In the genomic region with DNA sequence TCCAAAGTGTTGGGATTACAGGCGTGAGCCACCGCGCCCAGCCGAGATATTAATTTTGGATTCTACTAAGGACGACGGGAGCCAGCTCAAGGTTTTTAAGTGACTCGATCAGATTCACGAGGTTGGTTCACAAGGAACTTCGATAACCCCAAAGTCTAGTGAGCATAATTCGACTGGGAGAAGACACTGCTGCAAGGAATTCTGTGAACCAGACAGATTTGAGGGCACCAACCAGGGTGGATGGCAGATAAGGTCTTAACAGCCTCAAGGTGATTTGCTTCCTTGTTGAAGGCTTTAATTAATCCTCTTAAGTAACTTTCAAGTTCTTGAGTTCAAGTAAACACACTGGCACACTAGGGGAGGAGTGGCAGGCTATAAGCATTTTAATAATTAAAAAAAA, we compare ENCODE assay signal across 8 cellular contexts. TPM values are rescaled to one million over a fixed set of nuclear protein-coding genes. Genes with fewer than 3 reads are reported as not detected.
DNase-seq lines count a peak whose midpoint lies in the region; ATAC-seq, FAIRE-seq and TF ChIP-seq lines count a peak whose summit lies in the region.

No MANE protein-coding gene starts in this region.

- no peak for TF ChIP-seq POLR2A in suprapubic skin (IDR thresholded peaks at IDR 0.05)

- no peaks in the 10 kb centered on the region for H3K9me3 ChIP-seq in heart right ventricle
- no peaks in the 10 kb centered on the region for H3K9me3 ChIP-seq in adipocyte (ENCODE audit: control insufficient read depth, low read length)
- no peaks in the 10 kb centered on the region for H3K9me3 ChIP-seq in keratinocyte (ENCODE audit: control insufficient read depth, low read depth, low read length)
- no peaks in the 10 kb centered on the region for H3K9me3 ChIP-seq in suprapubic skin

- H3K9me1 ChIP-seq in keratinocyte (ENCODE audit: control insufficient read depth, extremely low read depth, insufficient read depth, low read length): no peaks in the 10 kb centered on the region

- H2AFZ ChIP-seq in keratinocyte (ENCODE audit: control insufficient read depth, low read length): peak overlapping the region; percentile 67

- H3K4me3 ChIP-seq in heart right ventricle (peak overlapping the region in 9 of 10 donors; percentile 73 to 99 (median 97)), adipocyte (ENCODE audit: low read length) (peak overlapping the region; percentile 92), keratinocyte (ENCODE audit: control insufficient read depth in 2 of 3, extremely low read depth in 1 of 3, insufficient read depth in 2 of 3, low read depth in 1 of 3, low read length in 3 of 3) (peak overlapping the region; percentile 77 to 94 (median 94)), suprapubic skin (peak overlapping the region; percentile 99)

- H3K79me2 ChIP-seq in keratinocyte (ENCODE audit: control insufficient read depth, insufficient read depth, low read length): peaks cover 14% of the 10 kb centered on the region

- H3K36me3 ChIP-seq in heart right ventricle: peaks cover 0 to 4% (median 0%) of the 10 kb centered on the region in 9 donors
- peaks cover 4% of the 10 kb centered on the region for H3K36me3 ChIP-seq in adipocyte (ENCODE audit: control insufficient read depth, insufficient read depth, low read length, severe bottlenecking)
- H3K36me3 ChIP-seq in keratinocyte (ENCODE audit: control insufficient read depth in 2 of 2, extremely low read depth in 1 of 2, insufficient read depth in 2 of 2, low read length in 2 of 2): no peaks in the 10 kb centered on the region
- H3K36me3 ChIP-seq in suprapubic skin: no peaks in the 10 kb centered on the region

- WGBS in heart right ventricle, 2 donors: 82% methylated on average over 10 of the region's 10 CpGs
- 60% methylated on average over 10 of the region's 10 CpGs for WGBS in suprapubic skin

- H3K27ac ChIP-seq in heart right ventricle: peak overlapping the region; percentile 89 to 99 (median 98)
- H3K27ac ChIP-seq in keratinocyte (ENCODE audit: control insufficient read depth, insufficient read depth, low read length): peak overlapping the region; percentile 98
- H3K27ac ChIP-seq in suprapubic skin: peak overlapping the region; percentile 100

- H3K4me1 ChIP-seq in heart right ventricle (peaks cover 2 to 35% (median 31%) of the 10 kb centered on the region in 9 donors), adipocyte (ENCODE audit: control insufficient read depth, insufficient read depth, low read length) (peaks cover 28% of the 10 kb centered on the region), keratinocyte (ENCODE audit: control insufficient read depth, extremely low read depth, insufficient read depth, low read length) (peaks cover 22% of the 10 kb centered on the region), suprapubic skin (peaks cover 30% of the 10 kb centered on the region)

- intact Hi-C loops in heart right ventricle (cut with DNase I) (loop anchor here in 9 of 10 donors (2.0 to 10.0 kb wide), 8 partner anchors 62 to 145 kb away; a partner anchor contains a TSS), left cardiac atrium (cut with DNase I) (loop anchor here in 1 of 2 donors (10.0 kb wide), 1 partner anchor 72 kb away; a partner anchor contains a TSS)

- no peak for TF ChIP-seq CTCF in heart right ventricle (IDR thresholded peaks at IDR 0.05)
- no peak for TF ChIP-seq CTCF in keratinocyte (optimal IDR thresholded peaks at IDR 0.05 in 1 of 3, IDR thresholded peaks at IDR 0.05 in 1 of 3, conservative IDR thresholded peaks at IDR 0.05 in 1 of 3; ENCODE audit: extremely low read depth in 1 of 3, insufficient read depth in 2 of 3, low read length in 3 of 3)
- no peak for TF ChIP-seq CTCF in suprapubic skin (IDR thresholded peaks at IDR 0.05)

- H4K20me1 ChIP-seq in keratinocyte (ENCODE audit: control insufficient read depth, extremely low read depth, insufficient read depth, low read length): no peaks in the 10 kb centered on the region

- DNase-seq in heart right ventricle: no peak
- no peak for DNase-seq in left cardiac atrium
- peak; percentile 13 for DNase-seq in adipocyte (ENCODE audit: low read depth)
- no peak for DNase-seq in keratinocyte (ENCODE audit: low read depth, low spot score)
- DNase-seq in suprapubic skin (ENCODE audit: low spot score in 2 of 2): no peak
- no peak for DNase-seq in activated gamma-delta T cell (lab: John Stamatoyannopoulos, UW)
- DNase-seq in NCI-H187 treated with DMSO at 0.1 percent for 48 hours (lab: John Stamatoyannopoulos, UW): no peak

- H3K27me3 ChIP-seq in heart right ventricle: no peaks in the 10 kb centered on the region
- H3K27me3 ChIP-seq in adipocyte (replicated peaks; ENCODE audit: control insufficient read depth, insufficient read depth, low read length): no peaks in the 10 kb centered on the region
- no peaks in the 10 kb centered on the region for H3K27me3 ChIP-seq in keratinocyte (ENCODE audit: control insufficient read depth, extremely low read depth, insufficient read depth, low read length)
- no peaks in the 10 kb centered on the region for H3K27me3 ChIP-seq in suprapubic skin

- no peak for FAIRE-seq in keratinocyte (lab: Jason Lieb, UNC)

- H3K4me2 ChIP-seq in keratinocyte (ENCODE audit: control insufficient read depth, extremely low read depth, insufficient read depth, low read depth, low read length): peak overlapping the region; percentile 94

- H3K9ac ChIP-seq in adipocyte (ENCODE audit: low read length): peak overlapping the region; percentile 99
- peak overlapping the region; percentile 99 for H3K9ac ChIP-seq in keratinocyte (ENCODE audit: control insufficient read depth, extremely low read depth, insufficient read depth, low read length)

- dilution Hi-C loops in keratinocyte (cut with MboI; ENCODE audit: extremely low pct_ligation_motif_present, low sequenced_read_pairs): no loop called here

- ATAC-seq in heart right ventricle (no peak), left cardiac atrium (no peak), HG03354 (IDR thresholded peaks at IDR 0.05; ENCODE audit: poor library complexity, severe bottlenecking, unreplicated experiment) (no peak)

- no peak for TF ChIP-seq EP300 in suprapubic skin (IDR thresholded peaks at IDR 0.05)

RNA-seq across cellular contexts. Expression of a gene that starts 1.1 kb away (rescaled TPM):
- total RNA-seq in heart right ventricle (100 to 1,000 TPM in 1 of 10 donors, 10 to 100 TPM in 9; 68.9 to 106 (median 83.8) TPM), left cardiac atrium (10 to 100 TPM; 54.8 to 67.1 TPM), suprapubic skin (10 to 100 TPM; 43.5 to 93.1 (median 65.3) TPM)
- polyA plus RNA-seq in heart right ventricle (10 to 100 TPM; 40.2 to 41.7 TPM), keratinocyte (17.7 to 34.0 TPM (median 29.7 TPM) in 3 replicates)
- polyA plus RNA-seq in keratinocyte (2011; ENCODE audit: low read depth): 21.2 TPM
- 16.2 and 28.2 TPM in 2 replicates for polyA plus RNA-seq in keratinocyte (2011; cell fraction: cytosol; rRNA removed)
- 32.8 and 44.2 TPM in 2 replicates for polyA plus RNA-seq in keratinocyte (2011; cell fraction: nucleus; rRNA removed)
- 17.7 and 39.0 TPM in 2 replicates for polyA plus RNA-seq in keratinocyte (2012; ENCODE audit: low replicate concordance)
- polyA minus RNA-seq in keratinocyte: 4.0 to 30.4 TPM (median 15.4 TPM) in 3 replicates
- 23.8 TPM for polyA minus RNA-seq in keratinocyte (2011; cell fraction: cytosol; rRNA and poly(A)+ RNA removed)
- 13.3 and 19.9 TPM in 2 replicates for polyA minus RNA-seq in keratinocyte (2011; cell fraction: nucleus; rRNA and poly(A)+ RNA removed)
